ENCODE assay signal across 25 cellular contexts in genomic region chr20:46832555-46832954, GRCh38.
"Had no signal": no experiment of that assay in that cellular context is flagged by ENCODE, and none has a peak within 500 bp of the region (broad histone marks: within the 10 kb centered on the region; RNA-seq: fewer than 3 reads in every experiment).

No MANE protein-coding gene starts in this region.

- H3K36me3 Mint-ChIP-seq: mesothelial cell of epicardium; natural killer cell treated with Interleukin-12 subunit alpha and Interleukin-12 subunit beta and Interleukin-15 and Interleukin-18, amount 100 ng/mL, for 72 hours; stimulated activated memory B cell treated with anti-CD40 and anti-IgM and Interleukin-4, amounts not matched to agents 10 μg/mL and 1 μg/mL and 100 μg/mL, for 72 hours had no signal

- H3K4me3 ChIP-seq: dorsolateral prefrontal cortex, gastroesophageal sphincter, heart left ventricle, hepatocyte, mucosa of descending colon, prostate gland, skin epidermis, spleen, thoracic aorta, tibial nerve, upper lobe of right lung, uterus had no signal

- DNase-seq: dorsolateral prefrontal cortex; effector CD4-positive, alpha-beta T cell; foreskin keratinocyte; heart left ventricle; kidney; mesenchymal stem cell; mucosa of descending colon; naive B cell; right cardiac atrium; spleen; stimulated activated CD4-positive, alpha-beta T cell treated with anti-CD3 and anti-CD28 coated beads, Interleukin-4, amount 100 ng/mL, for 4 hours; stimulated activated naive CD8-positive, alpha-beta T cell treated with anti-CD3 and anti-CD28 coated beads, Interleukin-15, Interleukin-2, amounts not matched to agents 100 U/mL and 50 U/mL, for 24 hours; upper lobe of right lung; uterus had no signal

- H3K27ac ChIP-seq: dorsolateral prefrontal cortex, foreskin keratinocyte, gastroesophageal sphincter, heart left ventricle, hepatocyte, prostate gland, skin epidermis, spleen, thoracic aorta, upper lobe of right lung, uterus had no signal

- ATAC-seq: foreskin keratinocyte; gastroesophageal sphincter; heart left ventricle; left lobe of liver; mucosa of descending colon; natural killer cell treated with Interleukin-12 subunit alpha and Interleukin-12 subunit beta and Interleukin-15 and Interleukin-18, amount 100 ng/mL, for 72 hours; stimulated activated memory B cell treated with anti-CD40 and anti-IgM and Interleukin-4, amounts not matched to agents 10 μg/mL and 1 μg/mL and 100 μg/mL, for 72 hours; stimulated activated naive CD8-positive, alpha-beta T cell treated with anti-CD3 and anti-CD28 coated beads, Interleukin-15, Interleukin-2, amounts not matched to agents 100 U/mL and 50 U/mL, for 24 hours; upper lobe of right lung had no signal

- H3K27ac Mint-ChIP-seq: mesothelial cell of epicardium; naive B cell; natural killer cell treated with Interleukin-12 subunit alpha and Interleukin-12 subunit beta and Interleukin-15 and Interleukin-18, amount 100 ng/mL, for 72 hours; stimulated activated memory B cell treated with anti-CD40 and anti-IgM and Interleukin-4, amounts not matched to agents 10 μg/mL and 1 μg/mL and 100 μg/mL, for 72 hours had no signal

- H3K4me1 ChIP-seq: foreskin keratinocyte, gastroesophageal sphincter, heart left ventricle, prostate gland, spleen, upper lobe of right lung, uterus had no signal

- H3K9me3 Mint-ChIP-seq: mesothelial cell of epicardium; natural killer cell treated with Interleukin-12 subunit alpha and Interleukin-12 subunit beta and Interleukin-15 and Interleukin-18, amount 100 ng/mL, for 72 hours; neural crest cell had no signal

- H3K27me3 ChIP-seq: foreskin keratinocyte, tibial nerve, uterus had no signal

- H3K4me2 ChIP-seq: hepatocyte had no signal

- H3K4me3 Mint-ChIP-seq: mesothelial cell of epicardium; naive B cell; natural killer cell treated with Interleukin-12 subunit alpha and Interleukin-12 subunit beta and Interleukin-15 and Interleukin-18, amount 100 ng/mL, for 72 hours; neural crest cell; stimulated activated memory B cell treated with anti-CD40 and anti-IgM and Interleukin-4, amounts not matched to agents 10 μg/mL and 1 μg/mL and 100 μg/mL, for 72 hours had no signal

- H3K4me1 Mint-ChIP-seq: mesothelial cell of epicardium; naive B cell; stimulated activated memory B cell treated with anti-CD40 and anti-IgM and Interleukin-4, amounts not matched to agents 10 μg/mL and 1 μg/mL and 100 μg/mL, for 72 hours had no signal

- H3K9me3 ChIP-seq: mucosa of descending colon, prostate gland, thoracic aorta, upper lobe of right lung, uterus had no signal

- H3K36me3 ChIP-seq: gastroesophageal sphincter, heart left ventricle, prostate gland, spleen, thoracic aorta, tibial nerve, upper lobe of right lung, uterus had no signal

- H2AFZ ChIP-seq: hepatocyte had no signal
